13 cellular contexts compared by ENCODE assay signal in genomic region chr2:200442471-200442870, GRCh38.
A peak's percentile ranks its signal among the peaks of the same experiment; 100 is the strongest.
DNase-seq lines count a peak whose midpoint lies in the region; ATAC-seq and TF ChIP-seq lines count a peak whose summit lies in the region.
"Had no signal": no experiment of that assay in that cellular context is flagged by ENCODE, and none has a peak within 500 bp of the region (broad histone marks: within the 10 kb centered on the region; RNA-seq: fewer than 3 reads in every experiment).

No MANE protein-coding gene starts in this region.

- H3K4me3 ChIP-seq in PC-3 (ENCODE audit: low read length) (no peak overlapping the region), fibroblast of mammary gland (ENCODE audit: control insufficient read depth, low read depth, low read length) (no peak overlapping the region), smooth muscle cell (no peak overlapping the region), Peyer's patch (no peak overlapping the region)
- H3K4me3 ChIP-seq: body of pancreas, skin epidermis, suprapubic skin had no signal

- no peaks in the 10 kb centered on the region for H3K9me2 ChIP-seq in PC-3 (replicated peaks; ENCODE audit: low read length)

- no peak overlapping the region for H3K27ac ChIP-seq in PC-3 (ENCODE audit: low read length)
- peak overlapping the region; percentile 23 for H3K27ac ChIP-seq in smooth muscle cell (ENCODE audit: low read depth)
- no peak overlapping the region for H3K27ac ChIP-seq in Peyer's patch
- H3K27ac ChIP-seq: body of pancreas, suprapubic skin had no signal

- CTCF ChIA-PET in PC-3 (lab: Charles Lee), result no interaction called here

- H3K4me2 ChIP-seq in PC-3 (ENCODE audit: low read length) (no peak overlapping the region), smooth muscle cell (no peak overlapping the region)

- peak; percentile 50 for DNase-seq in ELR (ENCODE audit: low read depth)
- DNase-seq in PC-3, result no peak
- peak; percentile 78 for DNase-seq in fibroblast of mammary gland (ENCODE audit: low read depth)
- no peak for DNase-seq in smooth muscle cell (lab: John Stamatoyannopoulos, UW; ENCODE audit: unreplicated experiment)
- no peak for DNase-seq in ureter (ENCODE audit: low spot score)
- no peak for DNase-seq in MV-4-11 (lab: John Stamatoyannopoulos, UW)
- DNase-seq in Peyer's patch, result no peak
- DNase-seq: activated CD4-positive, alpha-beta T cell treated with anti-CD3 and anti-CD28 coated beads for 4 hours; activated T-cell treated with anti-CD3 and anti-CD28 coated beads, Interleukin-2, amount 50 U/mL, for 24 hours; body of pancreas; NCI-H226 had no signal

- H3K36me3 ChIP-seq in PC-3 (ENCODE audit: low read depth, low read length) (peaks cover 77% of the 10 kb centered on the region), smooth muscle cell (ENCODE audit: low read depth) (peaks cover 31% of the 10 kb centered on the region), Peyer's patch (peaks cover 0 to 16% (median 0%) of the 10 kb centered on the region in 3 donors)

- H4K20me1 ChIP-seq in PC-3 (ENCODE audit: low read length), result no peaks in the 10 kb centered on the region
- H4K20me1 ChIP-seq in smooth muscle cell (ENCODE audit: low read depth), result peaks cover 22% of the 10 kb centered on the region

- no peak for TF ChIP-seq POLR2A in Peyer's patch (IDR thresholded peaks at IDR 0.05)

- WGBS in smooth muscle cell (ENCODE audit: low lambda C conversion rate), result 100% methylated on average over 1 of the region's 1 CpG

- no peaks in the 10 kb centered on the region for H3K4me1 ChIP-seq in PC-3 (ENCODE audit: insufficient read depth, low read length)
- no peaks in the 10 kb centered on the region for H3K4me1 ChIP-seq in smooth muscle cell (ENCODE audit: low read depth)
- no peaks in the 10 kb centered on the region for H3K4me1 ChIP-seq in Peyer's patch
- H3K4me1 ChIP-seq: body of pancreas, suprapubic skin had no signal

- H3K9ac ChIP-seq in PC-3 (ENCODE audit: low read length) (no peak overlapping the region), smooth muscle cell (ENCODE audit: low read depth) (no peak overlapping the region)

- H3K79me2 ChIP-seq in PC-3 (ENCODE audit: low read length) (no peaks in the 10 kb centered on the region), smooth muscle cell (ENCODE audit: low read depth) (peaks cover 31% of the 10 kb centered on the region)

- H3F3A ChIP-seq in PC-3 (ENCODE audit: low read length, unreplicated experiment) (no peaks in the 10 kb centered on the region), smooth muscle cell (ENCODE audit: low read depth) (peaks cover 14% of the 10 kb centered on the region)

- no peaks in the 10 kb centered on the region for H3K9me3 ChIP-seq in PC-3 (ENCODE audit: low read length)
- no peaks in the 10 kb centered on the region for H3K9me3 ChIP-seq in smooth muscle cell (replicated peaks; ENCODE audit: low read depth)
- no peaks in the 10 kb centered on the region for H3K9me3 ChIP-seq in Peyer's patch
- H3K9me3 ChIP-seq: body of pancreas, suprapubic skin had no signal

- H2AFZ ChIP-seq in PC-3 (ENCODE audit: low read length), result no peak overlapping the region
- H2AFZ ChIP-seq in smooth muscle cell (ENCODE audit: low read depth), result no peak overlapping the region

- intact Hi-C loops in PC-3 (cut with micrococcal nuclease), result no loop called here

- ATAC-seq in PC-3, result 0 out of 2 replicates have a peak, but pooled peaks have one; percentile 20
- ATAC-seq: body of pancreas had no signal

- no peaks in the 10 kb centered on the region for H3K27me3 ChIP-seq in PC-3 (ENCODE audit: low read length)
- H3K27me3 ChIP-seq in smooth muscle cell (ENCODE audit: low read depth), result no peaks in the 10 kb centered on the region
- no peaks in the 10 kb centered on the region for H3K27me3 ChIP-seq in Peyer's patch
- H3K27me3 ChIP-seq: body of pancreas, suprapubic skin had no signal

- POLR2A ChIA-PET in PC-3 (lab: Charles Lee; ENCODE audit: unreplicated experiment), result no interaction called here

- no peak for TF ChIP-seq CTCF in PC-3 (conservative IDR thresholded peaks at IDR 0.05; ENCODE audit: low read depth, low read length)
- no peak for TF ChIP-seq CTCF in fibroblast of mammary gland (conservative IDR thresholded peaks at IDR 0.05; ENCODE audit: control insufficient read depth, insufficient read depth, low read depth, low read length)
- TF ChIP-seq CTCF in smooth muscle cell (IDR thresholded peaks at IDR 0.05; ENCODE audit: borderline replicate concordance, insufficient read depth, poor library complexity, severe bottlenecking), result no peak
- TF ChIP-seq CTCF in Peyer's patch (IDR thresholded peaks at IDR 0.05), result no peak

- BruUV-seq in PC-3 (replicated peaks; lab: Mats Ljungman, UMichigan), result no TSS peak

Comparison
In these comparisons a context has a peak if more than half of its experiments do, and no peak if none do; other contexts are left out.
1. DNase-seq: peak in ELR (single experiment) and fibroblast of mammary gland (single experiment); none in PC-3 (single experiment), smooth muscle cell (single experiment), ureter (single experiment), MV-4-11 (single experiment) and Peyer's patch (0 of 3).